ENCODE assay signal across 8 cellular contexts in genomic region chr4:87679449-87680169, GRCh38. TPM values are rescaled to one million over a fixed set of nuclear protein-coding genes. Genes with fewer than 3 reads are reported as not detected.
DNase-seq lines count a peak whose midpoint lies in the region; ATAC-seq, FAIRE-seq and TF ChIP-seq lines count a peak whose summit lies in the region.

No MANE protein-coding gene starts in this region.

- TF ChIP-seq CTCF in glutamatergic neuron (IDR thresholded peaks at IDR 0.05; ENCODE audit: partially characterized antibody, unreplicated experiment) (peak; percentile 90), pancreas (IDR thresholded peaks at IDR 0.05) (peak; percentile 19 to 71 (median 65))

- peak; percentile 87 for FAIRE-seq in pancreas (lab: Jason Lieb, UNC)

- DNase-seq in CD4-positive, CD25-positive, alpha-beta regulatory T cell, result peak in 2 of 3 donors; percentile 11 to 35
- DNase-seq in HAP-1 (ENCODE audit: low spot score in 2 of 2) (peak; percentile 44 to 65), NCI-H82 (lab: John Stamatoyannopoulos, UW) (peak; percentile 65), glutamatergic neuron (peak; percentile 57), pancreas (peak in 3 of 6 donors; percentile 4 to 36 (median 32))
- DNase-seq in activated naive CD8-positive, alpha-beta T cell treated with anti-CD3 and anti-CD28 coated beads for 36 hours, result peak; percentile 32

- no peak overlapping the region for H3K4me3 ChIP-seq in CD4-positive, CD25-positive, alpha-beta regulatory T cell (ENCODE audit: low read depth, low read length)
- H3K4me3 ChIP-seq in HAP-1 (no peak overlapping the region), pancreas (no peak overlapping the region)

- H3K36me3 ChIP-seq in CD4-positive, CD25-positive, alpha-beta regulatory T cell (ENCODE audit: control insufficient read depth, insufficient read depth, low read length), result no peaks in the 10 kb centered on the region
- H3K36me3 ChIP-seq in HAP-1 (replicated peaks) (no peaks in the 10 kb centered on the region), pancreas (no peaks in the 10 kb centered on the region)

- intact Hi-C loops in pancreas (cut with DNase I), result loop anchor here in 2 of 3 donors (10.0 kb wide), 4 partner anchors 155 to 525 kb away; partner anchors contain the start of gene MEPE (in 1 of the 2)

- no peaks in the 10 kb centered on the region for H3K27me3 Mint-ChIP-seq in CD4-positive, CD25-positive, alpha-beta regulatory T cell
- no peaks in the 10 kb centered on the region for H3K27me3 Mint-ChIP-seq in activated naive CD8-positive, alpha-beta T cell treated with anti-CD3 and anti-CD28 coated beads for 36 hours
- H3K27me3 Mint-ChIP-seq in glutamatergic neuron (ENCODE audit: unreplicated experiment), result no peaks in the 10 kb centered on the region

- H3K27ac Mint-ChIP-seq in CD4-positive, CD25-positive, alpha-beta regulatory T cell, result no peak overlapping the region
- H3K27ac Mint-ChIP-seq in activated naive CD8-positive, alpha-beta T cell treated with anti-CD3 and anti-CD28 coated beads for 36 hours, result no peak overlapping the region
- no peak overlapping the region for H3K27ac Mint-ChIP-seq in glutamatergic neuron (ENCODE audit: unreplicated experiment)

- peaks cover 0 to 2% (median 0%) of the 10 kb centered on the region in 4 donors for H3K4me1 Mint-ChIP-seq in CD4-positive, CD25-positive, alpha-beta regulatory T cell
- no peaks in the 10 kb centered on the region for H3K4me1 Mint-ChIP-seq in activated naive CD8-positive, alpha-beta T cell treated with anti-CD3 and anti-CD28 coated beads for 36 hours
- H3K4me1 Mint-ChIP-seq in glutamatergic neuron (ENCODE audit: low read depth, unreplicated experiment), result peaks cover 7% of the 10 kb centered on the region

- H3K9me3 Mint-ChIP-seq in CD4-positive, CD25-positive, alpha-beta regulatory T cell, result peaks cover 0 to 6% (median 0%) of the 10 kb centered on the region in 7 donors
- peaks cover 1% of the 10 kb centered on the region for H3K9me3 Mint-ChIP-seq in activated naive CD8-positive, alpha-beta T cell treated with anti-CD3 and anti-CD28 coated beads for 36 hours
- peaks cover 6% of the 10 kb centered on the region for H3K9me3 Mint-ChIP-seq in glutamatergic neuron (ENCODE audit: unreplicated experiment)

- ATAC-seq in CD4-positive, CD25-positive, alpha-beta regulatory T cell (ENCODE audit: low read depth in 2 of 2), result no peak
- ATAC-seq in pancreas (peak in 3 of 4 donors; percentile 66 to 81 (median 69)), GM18909 (IDR thresholded peaks at IDR 0.05; ENCODE audit: poor library complexity, unreplicated experiment) (no peak), GM18868 (IDR thresholded peaks at IDR 0.05; ENCODE audit: unreplicated experiment) (no peak)

- H3K4me1 ChIP-seq in CD4-positive, CD25-positive, alpha-beta regulatory T cell (ENCODE audit: control insufficient read depth, insufficient read depth, low read length, poor library complexity, severe bottlenecking), result no peaks in the 10 kb centered on the region
- H3K4me1 ChIP-seq in HAP-1, result no peaks in the 10 kb centered on the region
- H3K4me1 ChIP-seq in pancreas, result no peaks in the 10 kb centered on the region

- in situ Hi-C loops in HAP-1 (cut with MboI; ENCODE audit: low sequenced_read_pairs), result loop anchor here (5.0 to 25.0 kb wide), 2 partner anchors 158 to 533 kb away; no protein-coding TSS in a partner anchor

- H3K9me3 ChIP-seq in CD4-positive, CD25-positive, alpha-beta regulatory T cell (ENCODE audit: control insufficient read depth in 2 of 2, low read length in 2 of 2), result no peaks in the 10 kb centered on the region
- H3K9me3 ChIP-seq in HAP-1 (no peaks in the 10 kb centered on the region), pancreas (no peaks in the 10 kb centered on the region)

- H3K27me3 ChIP-seq in CD4-positive, CD25-positive, alpha-beta regulatory T cell (ENCODE audit: control insufficient read depth, insufficient read depth, low read length), result no peaks in the 10 kb centered on the region
- H3K27me3 ChIP-seq in HAP-1 (ENCODE audit: low read depth) (no peaks in the 10 kb centered on the region), pancreas (no peaks in the 10 kb centered on the region)

- no peak overlapping the region for H3K27ac ChIP-seq in CD4-positive, CD25-positive, alpha-beta regulatory T cell (ENCODE audit: insufficient read depth, low read length, poor library complexity, severe bottlenecking)
- no peak overlapping the region for H3K27ac ChIP-seq in pancreas

- WGBS in pancreas, 2 donors, result 31 to 33% methylated on average over 11 of the region's 11 CpGs

- no peaks in the 10 kb centered on the region for H3K36me3 Mint-ChIP-seq in CD4-positive, CD25-positive, alpha-beta regulatory T cell
- no peaks in the 10 kb centered on the region for H3K36me3 Mint-ChIP-seq in activated naive CD8-positive, alpha-beta T cell treated with anti-CD3 and anti-CD28 coated beads for 36 hours
- H3K36me3 Mint-ChIP-seq in glutamatergic neuron (ENCODE audit: unreplicated experiment), result peaks cover 5% of the 10 kb centered on the region

- H3K4me3 Mint-ChIP-seq in CD4-positive, CD25-positive, alpha-beta regulatory T cell, result no peak overlapping the region
- no peak overlapping the region for H3K4me3 Mint-ChIP-seq in activated naive CD8-positive, alpha-beta T cell treated with anti-CD3 and anti-CD28 coated beads for 36 hours
- H3K4me3 Mint-ChIP-seq in glutamatergic neuron (ENCODE audit: unreplicated experiment), result no peak overlapping the region

RNA-seq across cellular contexts. Expression of gene DMP1, which starts 29.5 kb away (rescaled TPM):
- total RNA-seq in CD4-positive, CD25-positive, alpha-beta regulatory T cell, result not detected
- not detected for polyA plus RNA-seq in CD4-positive, CD25-positive, alpha-beta regulatory T cell
- not detected for total RNA-seq in activated naive CD8-positive, alpha-beta T cell treated with anti-CD3 and anti-CD28 coated beads for 36 hours
- total RNA-seq in glutamatergic neuron (ENCODE audit: unreplicated experiment) (3.0 TPM), pancreas (not detected)
- polyA plus RNA-seq in pancreas, result under 1 TPM in 1 of 2 donors, not detected in 1; 0.02 TPM

Comparison
In these comparisons a context has a peak if more than half of its experiments do, and no peak if none do; other contexts are left out.
1. ATAC-seq: peak in pancreas (3 of 4); none in CD4-positive, CD25-positive, alpha-beta regulatory T cell (0 of 2), GM18909 (single experiment) and GM18868 (single experiment).